ENCODE assay signal across 27 cellular contexts in the genomic region with DNA sequence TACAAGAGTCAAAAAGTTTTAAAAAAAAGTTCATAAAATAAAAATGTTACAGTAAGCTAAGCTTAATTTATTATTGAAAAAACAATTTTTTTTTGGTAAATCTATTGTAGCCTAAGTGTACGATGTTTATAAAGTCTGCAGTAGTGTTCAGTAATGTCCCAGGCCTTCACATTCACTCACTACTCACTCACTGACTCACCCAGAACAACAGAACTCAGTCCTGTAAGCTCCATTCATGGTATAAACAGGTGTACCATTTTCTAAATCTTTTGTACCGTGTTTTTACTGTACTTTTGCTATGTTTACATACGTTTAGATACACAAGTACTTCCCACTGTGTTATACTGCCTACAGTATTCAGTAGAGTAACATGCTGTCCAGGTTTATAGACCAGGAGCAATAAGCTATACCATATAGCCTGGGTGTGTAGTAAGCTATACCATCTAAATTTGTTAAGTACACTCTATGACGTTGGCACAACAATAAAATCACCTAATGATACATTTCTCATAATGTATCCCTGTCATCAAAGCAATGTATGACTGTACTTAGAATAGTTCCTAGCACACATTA.
"Had no signal": no experiment of that assay in that cellular context is flagged by ENCODE, and none has a peak within 500 bp of the region (broad histone marks: within the 10 kb centered on the region; RNA-seq: fewer than 3 reads in every experiment).

No MANE protein-coding gene starts in this region.

- H3K9me3 ChIP-seq: ascending aorta, body of pancreas had no signal

- DNase-seq: activated CD4-positive, alpha-beta T cell treated with anti-CD3 and anti-CD28 coated beads for 48 hours; activated CD4-positive, alpha-beta T cell treated with anti-CD3 and anti-CD28 coated beads, Interleukin-2, amount 50 U/mL, for 4 hours; activated CD4-positive, CD25-positive, alpha-beta regulatory T cell treated with anti-CD3 and anti-CD28 coated beads, Interleukin-2, amount 50 U/mL, for 72 hours; activated CD8-positive, alpha-beta T cell treated with anti-CD3 and anti-CD28 coated beads, Interleukin-2, amount 10 ng/mL, durations not matched to agents 7 days and 5 days; activated effector memory CD4-positive, alpha-beta T cell treated with Interleukin-2 at 50 U/mL for 16 hours; activated naive CD4-positive, alpha-beta T cell; activated naive CD8-positive, alpha-beta T cell treated with anti-CD3 and anti-CD28 coated beads, Interleukin-2, amount 50 U/mL, for 24 hours; activated T-cell treated with anti-CD3 and anti-CD28 coated beads, Interleukin-2, amount 50 U/mL, for 24 hours; amniotic stem cell; body of pancreas; central memory CD4-positive, alpha-beta T cell; MG63; MV-4-11; NCI-H1092 treated with DMSO at 0.1 percent for 48 hours; NCI-H1436; NCI-H187; NCI-H2081; NCI-H510A treated with DMSO at 0.1 percent for 48 hours; NCI-H69; NK-92 treated with Interleukin-12 subunit alpha and Interleukin-12 subunit beta, amount 100 ng/mL, for 24 hours; SHP77 treated with DMSO at 0.1 percent for 48 hours had no signal

- H3K27ac ChIP-seq: ascending aorta, body of pancreas had no signal

- H3K36me3 ChIP-seq: ascending aorta, MG63 had no signal

- H3K4me1 Mint-ChIP-seq: activated naive CD8-positive, alpha-beta T cell treated with anti-CD3 and anti-CD28 coated beads, Interleukin-2, amount 50 U/mL, for 24 hours; WTC11 had no signal

- H3K4me3 ChIP-seq: ascending aorta, body of pancreas, MG63 had no signal

- H3K27me3 Mint-ChIP-seq: activated T-cell treated with anti-CD3 and anti-CD28 coated beads, Interleukin-2, amount 50 U/mL, for 24 hours had no signal

- FAIRE-seq: bronchial epithelial cell had no signal

- H3K4me1 ChIP-seq: ascending aorta, body of pancreas had no signal

- ATAC-seq: activated CD8-positive, alpha-beta T cell treated with anti-CD3 and anti-CD28 coated beads, Interleukin-2, amount 10 ng/mL, durations not matched to agents 7 days and 5 days; activated naive CD4-positive, alpha-beta T cell treated with anti-CD3 and anti-CD28 coated beads, Interleukin-2, amount 50 U/mL, for 72 hours; activated naive CD8-positive, alpha-beta T cell treated with anti-CD3 and anti-CD28 coated beads, Interleukin-2, amount 50 U/mL, for 24 hours; body of pancreas; WTC11 had no signal

- H3K27ac Mint-ChIP-seq: activated CD8-positive, alpha-beta T cell treated with anti-CD3 and anti-CD28 coated beads, Interleukin-2, amount 10 ng/mL, durations not matched to agents 7 days and 5 days; activated naive CD4-positive, alpha-beta T cell treated with anti-CD3 and anti-CD28 coated beads, Interleukin-2, amount 50 U/mL, for 72 hours; activated naive CD8-positive, alpha-beta T cell treated with anti-CD3 and anti-CD28 coated beads, Interleukin-2, amount 50 U/mL, for 24 hours; activated T-cell treated with anti-CD3 and anti-CD28 coated beads, Interleukin-2, amount 50 U/mL, for 24 hours; activated T-helper 1 cell treated with anti-CD3 and anti-CD28 coated beads, Interleukin-12 subunit alpha, Interleukin-12 subunit beta, Interleukin-2, Interleukin-4 antibody, amounts not matched to agents 30 ng/mL and 10 ng/mL and 1 ng/mL, durations not matched to agents 14 hours and 24 hours and 36 hours; T-helper 1 cell treated with Interleukin-12 subunit alpha and Interleukin-12 subunit beta and Interleukin-4 antibody, amounts not matched to agents 30 μg/mL and 1 μg/mL, for 36 hours; WTC11 had no signal

- H3K27me3 ChIP-seq: ascending aorta, body of pancreas had no signal

- H3K4me3 Mint-ChIP-seq: activated CD8-positive, alpha-beta T cell treated with anti-CD3 and anti-CD28 coated beads, Interleukin-2, amount 10 ng/mL, durations not matched to agents 7 days and 5 days; activated naive CD8-positive, alpha-beta T cell treated with anti-CD3 and anti-CD28 coated beads, Interleukin-2, amount 50 U/mL, for 24 hours; activated T-cell treated with anti-CD3 and anti-CD28 coated beads, Interleukin-2, amount 50 U/mL, for 24 hours; activated T-helper 1 cell treated with anti-CD3 and anti-CD28 coated beads, Interleukin-12 subunit alpha, Interleukin-12 subunit beta, Interleukin-2, Interleukin-4 antibody, amounts not matched to agents 30 ng/mL and 10 ng/mL and 1 ng/mL, durations not matched to agents 14 hours and 24 hours and 36 hours; T-helper 1 cell treated with Interleukin-12 subunit alpha and Interleukin-12 subunit beta and Interleukin-4 antibody, amounts not matched to agents 30 μg/mL and 1 μg/mL, for 36 hours; WTC11 had no signal

- H3K36me3 Mint-ChIP-seq: activated naive CD4-positive, alpha-beta T cell treated with anti-CD3 and anti-CD28 coated beads, Interleukin-2, amount 50 U/mL, for 72 hours had no signal

- H3K9me3 Mint-ChIP-seq: activated naive CD4-positive, alpha-beta T cell treated with anti-CD3 and anti-CD28 coated beads, Interleukin-2, amount 50 U/mL, for 72 hours; activated naive CD8-positive, alpha-beta T cell treated with anti-CD3 and anti-CD28 coated beads, Interleukin-2, amount 50 U/mL, for 24 hours; activated T-cell treated with anti-CD3 and anti-CD28 coated beads, Interleukin-2, amount 50 U/mL, for 24 hours; activated T-helper 1 cell treated with anti-CD3 and anti-CD28 coated beads, Interleukin-12 subunit alpha, Interleukin-12 subunit beta, Interleukin-2, Interleukin-4 antibody, amounts not matched to agents 30 ng/mL and 10 ng/mL and 1 ng/mL, durations not matched to agents 14 hours and 24 hours and 36 hours; T-helper 1 cell treated with Interleukin-12 subunit alpha and Interleukin-12 subunit beta and Interleukin-4 antibody, amounts not matched to agents 30 μg/mL and 1 μg/mL, for 36 hours had no signal
